In the genomic region with DNA sequence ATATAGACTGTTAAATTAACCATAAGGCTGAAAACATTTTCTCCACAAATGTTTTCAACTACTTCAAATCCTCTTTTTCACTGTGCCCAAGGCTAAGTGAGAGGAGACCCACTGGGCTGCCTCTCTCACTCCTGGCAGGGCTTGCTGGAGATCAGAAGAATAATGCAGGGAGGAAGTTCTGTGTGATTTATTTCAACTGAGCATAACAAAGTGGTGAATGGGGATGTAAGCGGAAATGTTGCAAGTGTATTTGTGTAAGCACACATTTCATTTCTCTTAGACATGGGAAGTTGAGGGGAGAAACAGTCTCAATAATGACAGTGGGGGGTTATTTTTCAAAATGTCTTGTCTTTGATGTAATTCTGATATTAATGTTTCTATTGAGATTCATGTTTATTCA, we compare ENCODE assay signal across 19 cellular contexts.
DNase-seq lines count a peak whose midpoint lies in the region; ATAC-seq, FAIRE-seq and TF ChIP-seq lines count a peak whose summit lies in the region.
"Had no signal": no experiment of that assay in that cellular context is flagged by ENCODE, and none has a peak within 500 bp of the region (broad histone marks: within the 10 kb centered on the region; RNA-seq: fewer than 3 reads in every experiment).

No MANE protein-coding gene starts in this region.

- H3K79me2 ChIP-seq in H1 (ENCODE audit: control insufficient read depth in 1 of 2, insufficient read depth in 2 of 2, low read length in 2 of 2): no peaks in the 10 kb centered on the region

- no peaks in the 10 kb centered on the region for H3K9me3 Mint-ChIP-seq in naive B cell
- H3K9me3 Mint-ChIP-seq: H9; T-helper 1 cell treated with Interleukin-12 subunit alpha and Interleukin-12 subunit beta and Interleukin-4 antibody, amounts not matched to agents 30 μg/mL and 1 μg/mL, for 36 hours had no signal

- no peaks in the 10 kb centered on the region for H3K27me3 Mint-ChIP-seq in naive B cell
- H3K27me3 Mint-ChIP-seq: naive thymus-derived CD4-positive, alpha-beta T cell had no signal

- H2AK5ac ChIP-seq in H1 (ENCODE audit: low read depth, low read length): no peak overlapping the region

- no peak overlapping the region for H3K4me2 ChIP-seq in H1 (ENCODE audit: insufficient read depth in 1 of 2, low read depth in 2 of 2, low read length in 2 of 2)

- no peak overlapping the region for H3K4ac ChIP-seq in H1 (replicated peaks; ENCODE audit: insufficient read length, low read depth, low read length)

- FAIRE-seq in H1 (lab: Jason Lieb, UNC): no peak
- FAIRE-seq: endometrium had no signal

- no peak overlapping the region for H3K27ac ChIP-seq in H1 (ENCODE audit: low read depth, low read length)
- H3K27ac ChIP-seq: lower lobe of right lung, prostate gland had no signal

- H4K20me1 ChIP-seq in H1 (replicated peaks in 1 of 2; ENCODE audit: control insufficient read depth in 1 of 2, insufficient read depth in 2 of 2, low read length in 2 of 2): no peaks in the 10 kb centered on the region

- H3K36me3 ChIP-seq in H1 (ENCODE audit: control insufficient read depth in 2 of 4, insufficient read depth in 4 of 4, low read length in 3 of 4): no peaks in the 10 kb centered on the region
- H3K36me3 ChIP-seq: lower lobe of right lung, prostate gland had no signal

- POLR2A ChIA-PET in H1 (lab: Charles Lee; ENCODE audit: partially characterized antibody): no interaction called here

- no peak overlapping the region for H2BK5ac ChIP-seq in H1 (ENCODE audit: low read depth, low read length)

- H3K27me3 ChIP-seq in H1 (replicated peaks in 1 of 4; ENCODE audit: control insufficient read depth in 3 of 4, extremely low read depth in 1 of 4, insufficient read depth in 3 of 4, low read length in 3 of 4): no peaks in the 10 kb centered on the region

- no peak overlapping the region for H3K18ac ChIP-seq in H1 (ENCODE audit: extremely low read depth, low read length)

- no peaks in the 10 kb centered on the region for H3K79me1 ChIP-seq in H1 (ENCODE audit: low read depth, low read length)

- no peak for TF ChIP-seq RAD21 in H1 (IDR thresholded peaks at IDR 0.05 in 1 of 2, conservative IDR thresholded peaks at IDR 0.05 in 1 of 2; ENCODE audit: low read depth in 2 of 2, low read length in 2 of 2)

- H3K27ac Mint-ChIP-seq in naive B cell: peak overlapping the region in 4 of 6 donors; percentile 20 to 62 (median 28)
- H3K27ac Mint-ChIP-seq: T-helper 1 cell treated with Interleukin-12 subunit alpha and Interleukin-12 subunit beta and Interleukin-4 antibody, amounts not matched to agents 30 μg/mL and 1 μg/mL, for 36 hours had no signal

- H3K9me3 ChIP-seq in H1 (ENCODE audit: insufficient read depth in 2 of 2, low read depth in 1 of 2, low read length in 1 of 2): no peaks in the 10 kb centered on the region
- H3K9me3 ChIP-seq: lower lobe of right lung, prostate gland had no signal

- no peak overlapping the region for H3K14ac ChIP-seq in H1 (ENCODE audit: insufficient read length)

- H3K4me3 ChIP-seq in H1 (ENCODE audit: extremely low read depth in 1 of 4, insufficient read depth in 2 of 4, low read depth in 3 of 4, low read length in 4 of 4): no peak overlapping the region
- H3K4me3 ChIP-seq: lower lobe of right lung, prostate gland had no signal

- CTCF ChIA-PET in H1 (lab: Charles Lee; ENCODE audit: partially characterized antibody): interaction anchor here (1.2 kb wide), 1 partner anchor 51 kb away, joined by 3 read pairs; no protein-coding TSS in a partner anchor

- no peak overlapping the region for H2BK15ac ChIP-seq in H1 (ENCODE audit: low read length)

- H3K4me3 Mint-ChIP-seq in naive B cell: peak overlapping the region in 5 of 8 donors; percentile 5 to 84 (median 60)
- H3K4me3 Mint-ChIP-seq: naive thymus-derived CD4-positive, alpha-beta T cell; T-helper 1 cell treated with Interleukin-12 subunit alpha and Interleukin-12 subunit beta and Interleukin-4 antibody, amounts not matched to agents 30 μg/mL and 1 μg/mL, for 36 hours had no signal

- H3K23me2 ChIP-seq in H1 (ENCODE audit: low read depth, low read length): no peaks in the 10 kb centered on the region

- DNase-seq in CD1c-positive myeloid dendritic cell (ENCODE audit: extremely low spot score): peak; percentile 12
- peak; percentile 87 for DNase-seq in NOMO-1 treated with DMSO at 0.1 percent for 48 hours (lab: John Stamatoyannopoulos, UW; ENCODE audit: unreplicated experiment)
- DNase-seq in H1 (ENCODE audit: low read depth in 1 of 2, low spot score in 2 of 2): no peak
- no peak for DNase-seq in naive B cell
- no peak for DNase-seq in HK-2 (ENCODE audit: unreplicated experiment)
- no peak for DNase-seq in activated T-cell treated with anti-CD3 and anti-CD28 coated beads for 4 hours
- DNase-seq: activated gamma-delta T cell; AML-193; amniotic stem cell; H9; lower lobe of right lung; naive thymus-derived CD4-positive, alpha-beta T cell; NCI-H1417 treated with DMSO at 0.1 percent for 48 hours; stimulated activated CD4-positive, alpha-beta T cell treated with anti-CD3 and anti-CD28 coated beads, Interleukin-12 subunit alpha, Interleukin-12 subunit beta, amount 100 ng/mL, for 4 hours had no signal

- no peak overlapping the region for H4K8ac ChIP-seq in H1 (ENCODE audit: extremely low read depth, insufficient read depth, low read length)

- peaks cover 0 to 6% of the 10 kb centered on the region in 2 donors for H3K36me3 Mint-ChIP-seq in naive B cell

- TF ChIP-seq CTCF in H1 (IDR thresholded peaks at IDR 0.05; ENCODE audit: control extremely low read depth in 1 of 3, insufficient read depth in 1 of 3, low read depth in 1 of 3, low read length in 3 of 3): no peak

- H2AFZ ChIP-seq in H1 (ENCODE audit: low read length): no peak overlapping the region

- H2BK120ac ChIP-seq in H1 (replicated peaks; ENCODE audit: low read depth, low read length): no peak overlapping the region

- WGBS in H1 (ENCODE audit: extremely low coverage in 1 of 2, insufficient coverage in 1 of 2, insufficient read length in 1 of 2, insufficient replicate concordance in 2 of 2, low coverage in 1 of 2, low lambda C conversion rate in 2 of 2, missing lambda C conversion rate in 1 of 2), 2 experiments: 67% methylated on average over 1 of the region's 1 CpG; no CpG with 5 or more reads in 1 of the 2 experiments

- H4K5ac ChIP-seq in H1 (ENCODE audit: insufficient read length, low read depth, low read length): no peak overlapping the region

- H3K4me1 Mint-ChIP-seq in naive B cell: peaks cover 29 to 54% (median 35%) of the 10 kb centered on the region in 3 donors

- no peak overlapping the region for H4K91ac ChIP-seq in H1 (replicated peaks; ENCODE audit: insufficient read length, low read length)

- H2BK12ac ChIP-seq in H1 (ENCODE audit: low read depth, low read length): 0 out of 2 replicates have a peak overlapping the region, but pooled peaks have one; percentile 32

- no peak for TF ChIP-seq EP300 in H1 (IDR thresholded peaks at IDR 0.05; ENCODE audit: borderline replicate concordance in 1 of 2, low read depth in 2 of 2, low read length in 2 of 2)

- H3K56ac ChIP-seq in H1 (replicated peaks; ENCODE audit: insufficient read length, low read depth, low read length): no peak overlapping the region

- no peak overlapping the region for H3K23ac ChIP-seq in H1 (ENCODE audit: insufficient read length)

- H2BK20ac ChIP-seq in H1 (ENCODE audit: low read length): no peak overlapping the region

- no peak for TF ChIP-seq POLR2A in H1 (IDR thresholded peaks at IDR 0.05; ENCODE audit: control extremely low read depth in 1 of 2, low read depth in 2 of 2, low read length in 2 of 2)

- H3K4me1 ChIP-seq in H1 (replicated peaks in 1 of 4; ENCODE audit: control insufficient read depth in 3 of 4, insufficient read depth in 4 of 4, low read length in 3 of 4): peaks cover 5 to 20% (median 14%) of the 10 kb centered on the region in 4 experiments
- H3K4me1 ChIP-seq: prostate gland had no signal

- H3K9ac ChIP-seq in H1 (replicated peaks in 1 of 4; ENCODE audit: extremely low read depth in 1 of 4, low read depth in 3 of 4, low read length in 3 of 4): no peak overlapping the region

- ATAC-seq in naive B cell (ENCODE audit: low read depth in 2 of 2): peak in 1 of 2 donors; percentile 16
- no peak for ATAC-seq in activated CD4-positive, CD25-positive, alpha-beta regulatory T cell treated with anti-CD3 and anti-CD28 coated beads, Interleukin-2, amount 50 U/mL, for 24 hours
- no peak for ATAC-seq in HG03354 (IDR thresholded peaks at IDR 0.05; ENCODE audit: poor library complexity, severe bottlenecking, unreplicated experiment)
- ATAC-seq: lower lobe of right lung; naive thymus-derived CD4-positive, alpha-beta T cell had no signal

TF ChIP-seq in H1, 55 proteins besides CTCF, POLR2A, EP300 and RAD21:
- TF ChIP-seq RNF2 (IDR thresholded peaks at IDR 0.05; ENCODE audit: borderline replicate concordance, low read depth, low read length, missing control alignments, poor library complexity, severe bottlenecking): no peak
- TF ChIP-seq BRCA1 (IDR thresholded peaks at IDR 0.05; ENCODE audit: low read depth, low read length): no peak
- no peak for TF ChIP-seq MAFK (IDR thresholded peaks at IDR 0.05; ENCODE audit: low read depth, low read length)
- no peak for TF ChIP-seq JUND (IDR thresholded peaks at IDR 0.05; ENCODE audit: low read length)
- TF ChIP-seq JUN (IDR thresholded peaks at IDR 0.05; ENCODE audit: low read depth, low read length): no peak
- no peak for TF ChIP-seq ASH2L (IDR thresholded peaks at IDR 0.05; ENCODE audit: low read length)

Comparison
In these comparisons a context has a peak if more than half of its experiments do, and no peak if none do; other contexts are left out.
1. DNase-seq: peak in CD1c-positive myeloid dendritic cell (single experiment) and NOMO-1 treated with DMSO at 0.1 percent for 48 hours (single experiment); none in H1 (0 of 2), naive B cell (single experiment), HK-2 (single experiment) and activated T-cell treated with anti-CD3 and anti-CD28 coated beads for 4 hours (single experiment).